Comparison of ENCODE assay signal across 8 cellular contexts in the genomic region with DNA sequence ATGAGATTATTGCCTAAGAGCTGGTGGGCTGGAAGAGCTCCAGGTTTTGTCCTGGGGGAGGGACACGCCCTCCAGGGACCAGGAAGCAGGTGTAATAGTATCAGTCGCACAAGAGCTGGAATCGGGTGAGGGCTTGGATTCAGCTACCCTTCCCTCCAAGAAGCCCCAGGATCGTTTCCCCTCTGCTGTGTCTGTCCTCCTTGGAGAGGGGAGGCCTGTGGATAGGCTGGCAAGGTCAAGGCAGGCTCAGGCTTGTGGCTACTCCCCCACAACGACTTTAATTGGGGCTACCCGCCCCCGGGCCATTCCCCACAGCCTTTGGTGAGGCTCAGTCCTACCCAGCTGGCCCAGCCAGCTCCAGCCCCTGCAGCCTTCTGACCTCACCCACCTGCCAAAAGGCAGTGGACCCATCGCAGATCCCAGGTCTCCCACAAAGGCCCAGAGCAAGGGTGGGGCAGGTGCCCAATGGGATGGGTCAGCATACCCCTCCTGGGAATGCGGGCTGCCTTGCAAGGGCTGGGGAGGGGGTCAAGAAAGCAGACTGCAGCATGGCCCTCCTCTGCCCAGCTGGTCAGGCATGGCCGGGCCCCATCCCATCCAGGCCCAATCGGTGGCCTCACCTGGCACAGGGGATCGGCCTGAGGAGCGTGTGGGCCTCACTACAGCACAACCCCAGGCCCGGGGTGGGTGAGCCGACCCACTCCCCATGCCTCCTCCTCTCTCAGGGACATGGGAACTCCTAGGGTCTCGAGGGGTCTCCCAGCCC. TPM values are rescaled to one million over a fixed set of nuclear protein-coding genes. Genes with fewer than 3 reads are reported as not detected.
A peak's percentile ranks its signal among the peaks of the same experiment; 100 is the strongest.
DNase-seq lines count a peak whose midpoint lies in the region; ATAC-seq lines count a peak whose summit lies in the region.

No MANE protein-coding gene starts in this region.

- H3K4me1 ChIP-seq in HUES6 (ENCODE audit: control insufficient read depth, insufficient read depth, low read length) (peaks cover 7% of the 10 kb centered on the region), right cardiac atrium (ENCODE audit: control insufficient read depth, insufficient read depth, low read length) (peaks cover 20% of the 10 kb centered on the region), skeletal muscle tissue (ENCODE audit: control insufficient read depth in 3 of 3, insufficient read depth in 3 of 3, low read length in 3 of 3) (peaks cover 41 to 61% (median 56%) of the 10 kb centered on the region in 3 donors)

- H3K9ac ChIP-seq in HUES6 (ENCODE audit: low read length): peak overlapping the region; percentile 49
- H3K9ac ChIP-seq in skeletal muscle tissue (ENCODE audit: low read depth in 1 of 3, low read length in 3 of 3): peak overlapping the region; percentile 89 to 97 (median 92)

- H3K36me3 ChIP-seq in HUES6 (ENCODE audit: control insufficient read depth, insufficient read depth, low read length): peaks cover 21% of the 10 kb centered on the region
- H3K36me3 ChIP-seq in skeletal muscle tissue (ENCODE audit: control insufficient read depth in 3 of 3, insufficient read depth in 3 of 3, low read length in 3 of 3): peaks cover 13 to 28% (median 15%) of the 10 kb centered on the region in 3 donors

- H3K27ac Mint-ChIP-seq in activated T-helper 17 cell treated with anti-CD3 and anti-CD28 coated beads, Interleukin-2, amount 50 U/mL, for 72 hours: peak overlapping the region; percentile 43

- no peaks in the 10 kb centered on the region for H3K36me3 Mint-ChIP-seq in activated T-helper 17 cell treated with anti-CD3 and anti-CD28 coated beads, Interleukin-2, amount 50 U/mL, for 72 hours (ENCODE audit: low read depth)

- intact Hi-C loops in right cardiac atrium (cut with DNase I): no loop called here

- H3K9me3 Mint-ChIP-seq in activated T-helper 17 cell treated with anti-CD3 and anti-CD28 coated beads, Interleukin-2, amount 50 U/mL, for 72 hours: no peaks in the 10 kb centered on the region

- 33% methylated on average over 16 of the region's 16 CpGs for WGBS in right cardiac atrium

- ATAC-seq in activated T-helper 17 cell treated with anti-CD3 and anti-CD28 coated beads, Interleukin-2, amount 50 U/mL, for 72 hours (replicated peaks): no peak
- ATAC-seq in right cardiac atrium: peak in 1 of 2 donors; percentile 10

- H3K27me3 ChIP-seq in HUES6 (ENCODE audit: control insufficient read depth, insufficient read depth, low read length) (no peaks in the 10 kb centered on the region; the same call in 1 of the 2 replicates), right cardiac atrium (ENCODE audit: control insufficient read depth, insufficient read depth) (no peaks in the 10 kb centered on the region), skeletal muscle tissue (ENCODE audit: control insufficient read depth in 3 of 3, insufficient read depth in 3 of 3, low read length in 3 of 3) (no peaks in the 10 kb centered on the region)

- peak; percentile 26 to 43 for DNase-seq in AML-193 (lab: John Stamatoyannopoulos, UW)
- peak in 2 of 3 donors; percentile 66 to 77 for DNase-seq in right cardiac atrium
- no peak for DNase-seq in stimulated activated CD4-positive, alpha-beta T cell treated with anti-CD3 and anti-CD28 coated beads, Interleukin-4, amount 100 ng/mL, for 4 hours
- no peak for DNase-seq in SKM-1 (lab: John Stamatoyannopoulos, UW; ENCODE audit: unreplicated experiment)
- DNase-seq in NAMALWA (ENCODE audit: low spot score): no peak

- H3K27ac ChIP-seq in HUES6 (ENCODE audit: low read depth, low read length): no peak overlapping the region
- H3K27ac ChIP-seq in right cardiac atrium (ENCODE audit: low read length): peak overlapping the region; percentile 75
- H3K27ac ChIP-seq in skeletal muscle tissue (ENCODE audit: low read depth, low read length): peak overlapping the region; percentile 96

- H3K27me3 Mint-ChIP-seq in activated T-helper 17 cell treated with anti-CD3 and anti-CD28 coated beads, Interleukin-2, amount 50 U/mL, for 72 hours: no peaks in the 10 kb centered on the region

- peaks cover 3% of the 10 kb centered on the region for H3K4me1 Mint-ChIP-seq in activated T-helper 17 cell treated with anti-CD3 and anti-CD28 coated beads, Interleukin-2, amount 50 U/mL, for 72 hours

- H3K9me3 ChIP-seq in HUES6 (ENCODE audit: control insufficient read depth, insufficient read depth, low read depth, low read length): no peaks in the 10 kb centered on the region
- H3K9me3 ChIP-seq in right cardiac atrium (ENCODE audit: control insufficient read depth, low read length): no peaks in the 10 kb centered on the region
- no peaks in the 10 kb centered on the region for H3K9me3 ChIP-seq in skeletal muscle tissue (ENCODE audit: control insufficient read depth in 3 of 3, low read length in 3 of 3)

- peak overlapping the region; percentile 59 for H3K4me3 Mint-ChIP-seq in activated T-helper 17 cell treated with anti-CD3 and anti-CD28 coated beads, Interleukin-2, amount 50 U/mL, for 72 hours

- H3K4me3 ChIP-seq in HUES6 (ENCODE audit: low read depth, low read length) (peak overlapping the region; percentile 92), right cardiac atrium (ENCODE audit: low read length) (peak overlapping the region; percentile 95), skeletal muscle tissue (ENCODE audit: low read length in 3 of 3) (peak overlapping the region; percentile 80 to 91 (median 86))

RNA-seq across cellular contexts. Expression of gene CTSD, which starts 1.0 kb away (rescaled TPM):
- 10 to 100 TPM; 38.0 to 59.1 TPM for total RNA-seq in activated T-helper 17 cell treated with anti-CD3 and anti-CD28 coated beads, Interleukin-2, amount 50 U/mL, for 72 hours
- total RNA-seq in right cardiac atrium (100 to 1,000 TPM; 674 to 717 (median 700) TPM), skeletal muscle tissue (44.9 TPM)
- 748 TPM for polyA plus RNA-seq in right cardiac atrium

RNA-seq across cellular contexts. Expression of gene IFITM10, which starts 12.3 kb away (rescaled TPM):
- under 1 TPM; 0.17 to 0.42 TPM for total RNA-seq in activated T-helper 17 cell treated with anti-CD3 and anti-CD28 coated beads, Interleukin-2, amount 50 U/mL, for 72 hours
- 1 to 10 TPM in 1 of 4 donors, under 1 TPM in 3; 0.48 to 1.0 (median 0.59) TPM for total RNA-seq in right cardiac atrium
- polyA plus RNA-seq in right cardiac atrium: 0.25 TPM
- not detected for total RNA-seq in skeletal muscle tissue

Comparison
In these comparisons a context has a peak if more than half of its experiments do, and no peak if none do; other contexts are left out.
1. DNase-seq: peak in AML-193 (2 of 2) and right cardiac atrium (2 of 3); none in stimulated activated CD4-positive, alpha-beta T cell treated with anti-CD3 and anti-CD28 coated beads, Interleukin-4, amount 100 ng/mL, for 4 hours (0 of 2), SKM-1 (single experiment) and NAMALWA (single experiment).
2. RNA of gene CTSD, which starts 1.0 kb away (total RNA-seq): 674 to 717 TPM in right cardiac atrium; 38.0 to 59.1 TPM in activated T-helper 17 cell treated with anti-CD3 and anti-CD28 coated beads, Interleukin-2, amount 50 U/mL, for 72 hours and 44.9 TPM in skeletal muscle tissue (single experiment); every median in the first group is over 10 times any median in the second.
3. Peak in every context shown above with its lines, with median percentiles within 50 percentile points of each other: H3K4me3 ChIP-seq.